ENCODE assay signal across 8 cellular contexts in genomic region chr1:211382182-211382713, GRCh38. TPM values are rescaled to one million over a fixed set of nuclear protein-coding genes. Genes with fewer than 3 reads are reported as not detected.
DNase-seq lines count a peak whose midpoint lies in the region; FAIRE-seq and TF ChIP-seq lines count a peak whose summit lies in the region.

No MANE protein-coding gene starts in this region.

- DNase-seq in Calu3 (no peak), endodermal cell (no peak), osteoblast (ENCODE audit: insufficient read length, low spot score, missing footprints) (no peak), globus pallidus (ENCODE audit: low spot score) (no peak), NCI-H128 (lab: John Stamatoyannopoulos, UW; ENCODE audit: unreplicated experiment) (no peak), NCI-H2196 (lab: John Stamatoyannopoulos, UW; ENCODE audit: unreplicated experiment) (no peak), GM19239 (ENCODE audit: insufficient read length, low spot score) (no peak)

- H3K27ac Mint-ChIP-seq in Calu3 (ENCODE audit: unreplicated experiment) (peak overlapping the region; percentile 100), endodermal cell (peak overlapping the region; percentile 85)

- H3K4me3 ChIP-seq in OCI-LY3 (ENCODE audit: low read length) (peak overlapping the region; percentile 80), endodermal cell (ENCODE audit: low read length) (peak overlapping the region; percentile 84), osteoblast (ENCODE audit: insufficient read depth, low read length) (peak overlapping the region; percentile 82)

- 51 to 68% methylated on average over 4 to 16 of the region's 17 CpGs for WGBS in endodermal cell (ENCODE audit: insufficient coverage in 1 of 2, insufficient read length in 1 of 2), 2 experiments

- CTCF ChIA-PET in Calu3 (lab: Charles Lee), result interaction anchor here (0.6 to 0.8 kb wide), 3 partner anchors 123 to 345 kb away, joined by 3 to 11 read pairs (median 5); partner anchors contain the start of gene RCOR3

- H3K4me2 ChIP-seq in OCI-LY3 (ENCODE audit: low read length) (peak overlapping the region; percentile 69), osteoblast (ENCODE audit: insufficient read depth, low read length) (peak overlapping the region; percentile 96)

- H3K9me3 ChIP-seq in OCI-LY3 (ENCODE audit: insufficient read depth, low read length) (no peaks in the 10 kb centered on the region), endodermal cell (ENCODE audit: control insufficient read depth, low read length) (no peaks in the 10 kb centered on the region), osteoblast (ENCODE audit: low read depth, low read length) (no peaks in the 10 kb centered on the region)

- no peaks in the 10 kb centered on the region for H3K27me3 Mint-ChIP-seq in Calu3 (ENCODE audit: unreplicated experiment)
- H3K27me3 Mint-ChIP-seq in endodermal cell (ENCODE audit: insufficient read depth), result no peaks in the 10 kb centered on the region

- TF ChIP-seq CTCF in Calu3 (IDR thresholded peaks at IDR 0.05; ENCODE audit: unreplicated experiment), result no peak
- no peak for TF ChIP-seq CTCF in OCI-LY3 (IDR thresholded peaks at IDR 0.05; ENCODE audit: low read depth, low read length)
- TF ChIP-seq CTCF in endodermal cell (conservative IDR thresholded peaks at IDR 0.05), result no peak
- TF ChIP-seq CTCF in osteoblast (IDR thresholded peaks at IDR 0.05; ENCODE audit: extremely low read depth, low read depth, low read length), result no peak

- intact Hi-C loops in Calu3 (cut with micrococcal nuclease; ENCODE audit: unreplicated experiment), result loop anchor here (2.0 to 10.0 kb wide), 3 partner anchors 59 to 1727 kb away; partner anchors contain the start of gene LAMB3

- H3K9ac ChIP-seq in OCI-LY3 (ENCODE audit: low read length), result peak overlapping the region; percentile 83
- peak overlapping the region; percentile 85 for H3K9ac ChIP-seq in endodermal cell (ENCODE audit: extremely low read depth, low read length, poor library complexity, severe bottlenecking)

- H3K27me3 ChIP-seq in OCI-LY3 (ENCODE audit: low read depth, low read length) (no peaks in the 10 kb centered on the region), endodermal cell (ENCODE audit: control insufficient read depth, insufficient read depth, low read length, poor library complexity, severe bottlenecking) (no peaks in the 10 kb centered on the region), osteoblast (ENCODE audit: insufficient read depth, low read length) (no peaks in the 10 kb centered on the region)

- BruUV-seq in Calu3 (replicated peaks; lab: Mats Ljungman, UMichigan), result TSS peak; percentile 77

- H3K9me3 Mint-ChIP-seq in Calu3 (ENCODE audit: low read depth, unreplicated experiment), result no peaks in the 10 kb centered on the region
- H3K9me3 Mint-ChIP-seq in endodermal cell, result no peaks in the 10 kb centered on the region

- H3K79me2 ChIP-seq in OCI-LY3 (ENCODE audit: low read length) (peaks cover 6% of the 10 kb centered on the region), osteoblast (ENCODE audit: insufficient read depth, low read length) (peaks cover 12% of the 10 kb centered on the region)

- H3K36me3 ChIP-seq in OCI-LY3 (replicated peaks; ENCODE audit: low read depth, low read length) (peaks cover 11% of the 10 kb centered on the region), endodermal cell (ENCODE audit: control insufficient read depth, insufficient read depth, low read length) (peaks cover 9% of the 10 kb centered on the region), osteoblast (ENCODE audit: insufficient read depth, low read length) (no peaks in the 10 kb centered on the region)

- H3K4me3 Mint-ChIP-seq in Calu3 (ENCODE audit: low read depth, unreplicated experiment) (peak overlapping the region; percentile 94), endodermal cell (peak overlapping the region; percentile 91)

- H3K36me3 Mint-ChIP-seq in Calu3 (ENCODE audit: insufficient read depth, unreplicated experiment), result peaks cover 20% of the 10 kb centered on the region
- peaks cover 7% of the 10 kb centered on the region for H3K36me3 Mint-ChIP-seq in endodermal cell (ENCODE audit: low read depth)

- no peaks in the 10 kb centered on the region for H4K20me1 ChIP-seq in OCI-LY3 (ENCODE audit: insufficient read depth, low read length)
- no peaks in the 10 kb centered on the region for H4K20me1 ChIP-seq in osteoblast (ENCODE audit: insufficient read depth, low read length)

- H2AFZ ChIP-seq in OCI-LY3 (ENCODE audit: low read depth, low read length) (peak overlapping the region; percentile 58), osteoblast (ENCODE audit: low read length) (peak overlapping the region; percentile 90)

- H3K4me1 ChIP-seq in OCI-LY3 (ENCODE audit: low read length) (peaks cover 14% of the 10 kb centered on the region), endodermal cell (ENCODE audit: control insufficient read depth, insufficient read depth, low read length) (peaks cover 3% of the 10 kb centered on the region), osteoblast (ENCODE audit: insufficient read depth, low read length) (peaks cover 12% of the 10 kb centered on the region)

- no peak for FAIRE-seq in GM19239 (lab: Jason Lieb, UNC)

- H3K4me1 Mint-ChIP-seq in Calu3 (ENCODE audit: low read depth, unreplicated experiment) (peaks cover 13% of the 10 kb centered on the region), endodermal cell (peaks cover 39% of the 10 kb centered on the region)

- 0 out of 2 replicates have a peak overlapping the region, but pooled peaks have one; percentile 63 for H3K27ac ChIP-seq in OCI-LY3 (ENCODE audit: low read length)
- H3K27ac ChIP-seq in endodermal cell (ENCODE audit: low read depth, low read length), result no peak overlapping the region
- peak overlapping the region; percentile 95 for H3K27ac ChIP-seq in osteoblast (ENCODE audit: low read depth, low read length)

RNA-seq across cellular contexts. Expression of gene TRAF5, which starts 55.6 kb away (rescaled TPM):
- total RNA-seq in Calu3 (2022), result 13.7 and 15.2 TPM in 2 replicates
- 10 to 100 TPM; 56.5 to 78.3 TPM for total RNA-seq in endodermal cell
- polyA plus RNA-seq in endodermal cell (2013, experiment 1 of 2), result 21.7 TPM
- 23.8 TPM for polyA plus RNA-seq in endodermal cell (2013, experiment 2 of 2)
- 15.9 and 17.4 TPM in 2 replicates for total RNA-seq in osteoblast
